Comparison of ENCODE assay signal across 17 cellular contexts in the genomic region with DNA sequence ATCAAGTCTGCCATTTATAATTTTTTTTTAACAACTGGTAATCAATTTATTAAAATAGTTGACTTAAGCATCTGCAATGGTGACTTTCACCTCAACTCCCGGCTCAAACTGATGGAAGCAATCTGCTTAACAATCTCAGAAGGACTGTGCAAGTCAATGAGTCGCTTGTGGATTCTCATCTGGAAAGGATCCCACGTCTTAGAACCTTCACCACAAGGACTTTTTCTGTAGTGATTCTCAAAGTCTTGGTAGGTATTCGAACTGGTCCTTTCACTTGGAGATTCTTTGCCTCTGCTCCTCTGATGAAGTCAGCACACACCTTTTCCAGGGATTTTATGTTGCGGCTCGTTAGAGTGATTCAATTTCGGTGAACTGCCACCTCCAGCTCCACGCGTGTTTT. TPM values are rescaled to one million over a fixed set of nuclear protein-coding genes. Genes with fewer than 3 reads are reported as not detected.
A peak's percentile ranks its signal among the peaks of the same experiment; 100 is the strongest.
DNase-seq lines count a peak whose midpoint lies in the region; TF ChIP-seq lines count a peak whose summit lies in the region.
"Had no signal": no experiment of that assay in that cellular context is flagged by ENCODE, and none has a peak within 500 bp of the region (broad histone marks: within the 10 kb centered on the region; RNA-seq: fewer than 3 reads in every experiment).

No MANE protein-coding gene starts in this region.

- no peaks in the 10 kb centered on the region for H3K27me3 Mint-ChIP-seq in neural crest cell (ENCODE audit: low read depth)
- H3K27me3 Mint-ChIP-seq: B cell had no signal

- intact Hi-C loops in posterior cingulate gyrus (cut with DNase I) = no loop called here

- H3K4me1 Mint-ChIP-seq in neural crest cell = peaks cover 3% of the 10 kb centered on the region

- H3K36me3 Mint-ChIP-seq in neural crest cell (ENCODE audit: low read depth) = peaks cover 18% of the 10 kb centered on the region

- no peak for TF ChIP-seq CTCF in neural crest cell (conservative IDR thresholded peaks at IDR 0.05)

- no peak overlapping the region for H3K27ac Mint-ChIP-seq in neural crest cell (ENCODE audit: unreplicated experiment)
- H3K27ac Mint-ChIP-seq: B cell had no signal

- peak; percentile 37 for DNase-seq in EL
- peak; percentile 63 for DNase-seq in M059J (ENCODE audit: low read depth)
- DNase-seq in astrocyte of the hippocampus (ENCODE audit: low read depth, low spot score) = peak; percentile 11
- DNase-seq in neural crest cell (ENCODE audit: low read depth, low spot score) = no peak
- no peak for DNase-seq in stimulated activated CD4-positive, alpha-beta T cell treated with anti-CD3 and anti-CD28 coated beads, Interleukin-4, amount 100 ng/mL, for 1 hour
- no peak for DNase-seq in posterior cingulate gyrus
- DNase-seq in NCI-H510A treated with DMSO at 0.1 percent for 48 hours (lab: John Stamatoyannopoulos, UW) = no peak
- DNase-seq: DMS53, GOT3, NCI-H1694 treated with DMSO at 0.1 percent for 48 hours, NCI-H2081 treated with DMSO at 0.1 percent for 48 hours, NCI-H2171 treated with DMSO at 0.1 percent for 48 hours, NCI-H526, Peyer's patch, SJCRH30 had no signal

- H3K4me3 Mint-ChIP-seq in neural crest cell = peak overlapping the region; percentile 44
- H3K4me3 Mint-ChIP-seq: B cell, CD14-positive monocyte had no signal

- H3K9me3 Mint-ChIP-seq in neural crest cell = peaks cover 8% of the 10 kb centered on the region

RNA-seq across cellular contexts. Expression of a gene that starts 7.3 kb away (rescaled TPM):
- 31.0 and 32.7 TPM in 2 replicates for total RNA-seq in M059J (2014; rRNA removed; shearing (Covaris generic))
- 85.4 and 92.6 TPM in 2 replicates for total RNA-seq in neural crest cell

RNA-seq across cellular contexts. Expression of a gene that starts 7.7 kb away (rescaled TPM):
- 18.3 and 28.8 TPM in 2 replicates for total RNA-seq in M059J (2014; rRNA removed; shearing (Covaris generic))
- total RNA-seq in neural crest cell = 17.8 and 22.4 TPM in 2 replicates

Comparison
In these comparisons a context has a peak if more than half of its experiments do, and no peak if none do; other contexts are left out.
1. DNase-seq: peak in EL (single experiment), M059J (single experiment) and astrocyte of the hippocampus (single experiment); none in neural crest cell (single experiment), stimulated activated CD4-positive, alpha-beta T cell treated with anti-CD3 and anti-CD28 coated beads, Interleukin-4, amount 100 ng/mL, for 1 hour (single experiment), posterior cingulate gyrus (0 of 10) and NCI-H510A treated with DMSO at 0.1 percent for 48 hours (single experiment).